In the genomic region with DNA sequence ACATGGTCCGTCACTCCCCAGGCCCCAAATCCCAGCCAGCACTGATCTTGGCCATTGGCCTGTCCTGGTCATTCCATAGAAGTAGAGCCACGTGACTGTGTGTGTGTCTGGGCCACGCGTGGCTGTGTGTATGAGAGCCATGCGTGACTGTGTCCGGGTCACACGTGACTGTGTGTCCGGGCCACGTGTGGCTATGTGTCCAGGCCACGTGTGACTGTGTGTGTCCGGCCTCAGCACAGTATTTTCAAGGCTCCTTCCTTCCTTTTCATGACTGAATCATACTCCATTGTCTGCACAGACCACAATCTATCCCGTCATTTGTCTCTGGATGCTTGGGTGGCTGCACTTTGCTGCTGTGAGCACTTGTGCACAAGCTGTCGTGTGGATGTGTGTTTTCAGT, we compare ENCODE assay signal across 1 cellular context.
TF ChIP-seq lines count a peak whose summit lies in the region.

No MANE protein-coding gene starts in this region.

TF ChIP-seq in WTC11, 78 proteins besides CTCF, POLR2A, EP300 and RAD21 (continued from another document):
- no peak for TF ChIP-seq GABPB1 (CRISPR knock-in tag; IDR thresholded peaks at IDR 0.05)
- TF ChIP-seq, protein P1, sequence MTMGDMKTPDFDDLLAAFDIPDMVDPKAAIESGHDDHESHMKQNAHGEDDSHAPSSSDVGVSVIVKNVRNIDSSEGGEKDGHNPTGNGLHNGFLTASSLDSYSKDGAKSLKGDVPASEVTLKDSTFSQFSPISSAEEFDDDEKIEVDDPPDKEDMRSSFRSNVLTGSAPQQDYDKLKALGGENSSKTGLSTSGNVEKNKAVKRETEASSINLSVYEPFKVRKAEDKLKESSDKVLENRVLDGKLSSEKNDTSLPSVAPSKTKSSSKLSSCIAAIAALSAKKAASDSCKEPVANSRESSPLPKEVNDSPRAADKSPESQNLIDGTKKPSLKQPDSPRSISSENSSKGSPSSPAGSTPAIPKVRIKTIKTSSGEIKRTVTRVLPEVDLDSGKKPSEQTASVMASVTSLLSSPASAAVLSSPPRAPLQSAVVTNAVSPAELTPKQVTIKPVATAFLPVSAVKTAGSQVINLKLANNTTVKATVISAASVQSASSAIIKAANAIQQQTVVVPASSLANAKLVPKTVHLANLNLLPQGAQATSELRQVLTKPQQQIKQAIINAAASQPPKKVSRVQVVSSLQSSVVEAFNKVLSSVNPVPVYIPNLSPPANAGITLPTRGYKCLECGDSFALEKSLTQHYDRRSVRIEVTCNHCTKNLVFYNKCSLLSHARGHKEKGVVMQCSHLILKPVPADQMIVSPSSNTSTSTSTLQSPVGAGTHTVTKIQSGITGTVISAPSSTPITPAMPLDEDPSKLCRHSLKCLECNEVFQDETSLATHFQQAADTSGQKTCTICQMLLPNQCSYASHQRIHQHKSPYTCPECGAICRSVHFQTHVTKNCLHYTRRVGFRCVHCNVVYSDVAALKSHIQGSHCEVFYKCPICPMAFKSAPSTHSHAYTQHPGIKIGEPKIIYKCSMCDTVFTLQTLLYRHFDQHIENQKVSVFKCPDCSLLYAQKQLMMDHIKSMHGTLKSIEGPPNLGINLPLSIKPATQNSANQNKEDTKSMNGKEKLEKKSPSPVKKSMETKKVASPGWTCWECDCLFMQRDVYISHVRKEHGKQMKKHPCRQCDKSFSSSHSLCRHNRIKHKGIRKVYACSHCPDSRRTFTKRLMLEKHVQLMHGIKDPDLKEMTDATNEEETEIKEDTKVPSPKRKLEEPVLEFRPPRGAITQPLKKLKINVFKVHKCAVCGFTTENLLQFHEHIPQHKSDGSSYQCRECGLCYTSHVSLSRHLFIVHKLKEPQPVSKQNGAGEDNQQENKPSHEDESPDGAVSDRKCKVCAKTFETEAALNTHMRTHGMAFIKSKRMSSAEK (CRISPR knock-in tag; IDR thresholded peaks at IDR 0.05; ENCODE audit: borderline replicate concordance), result no peak
TF ChIP-seq in WTC11: peak in this region for 0.
